In genomic region chr13:91781982-91782691, GRCh38 we compare ENCODE assay signal across 8 cellular contexts.
DNase-seq lines count a peak whose midpoint lies in the region; TF ChIP-seq lines count a peak whose summit lies in the region.
"Not testable (repeated sequence)": the region's sequence is repeated elsewhere in the genome, so short reads cannot be mapped to it uniquely, and the experiment has no call there.

No MANE protein-coding gene starts in this region.

- peak; percentile 28; the same call in 1 of the 2 replicates for TF ChIP-seq CTCF in 22Rv1 (IDR thresholded peaks at IDR 0.05)
- TF ChIP-seq CTCF in GM12873 (IDR thresholded peaks at IDR 0.05; ENCODE audit: insufficient read depth, low read depth, low read length, missing control alignments): peak; percentile 17
- peak; percentile 30; the same call in 1 of the 2 replicates for TF ChIP-seq CTCF in MM.1S (IDR thresholded peaks at IDR 0.05; ENCODE audit: low read length)
- peak; percentile 74 for TF ChIP-seq CTCF in OCI-LY3 (IDR thresholded peaks at IDR 0.05; ENCODE audit: low read depth, low read length)
- TF ChIP-seq CTCF in WERI-Rb-1 (IDR thresholded peaks at IDR 0.05; ENCODE audit: low read depth, low read length): peak; percentile 52; the same call in 1 of the 2 replicates
- peak; percentile 27 for TF ChIP-seq CTCF in choroid plexus epithelial cell (conservative IDR thresholded peaks at IDR 0.05; ENCODE audit: low read depth, low read length)
- peak; percentile 61 for TF ChIP-seq CTCF in neural progenitor cell (IDR thresholded peaks at IDR 0.05)

- not testable (repeated sequence) for H4K20me1 ChIP-seq in MM.1S (ENCODE audit: insufficient read depth, low read length); OCI-LY3 (ENCODE audit: insufficient read depth, low read length); neural progenitor cell (ENCODE audit: low read depth)

- H3K36me3 ChIP-seq in MM.1S (replicated peaks; ENCODE audit: insufficient read depth, low read length); OCI-LY3 (replicated peaks; ENCODE audit: low read depth, low read length); WERI-Rb-1; neural progenitor cell: not testable (repeated sequence)

- H3F3A ChIP-seq in MM.1S (ENCODE audit: insufficient read depth, low read length); neural progenitor cell (ENCODE audit: low read depth): not testable (repeated sequence)

- H3K27me3 ChIP-seq in MM.1S (replicated peaks; ENCODE audit: insufficient read depth, low read length); WERI-Rb-1 (ENCODE audit: insufficient read depth, low read depth, severe bottlenecking); neural progenitor cell: not testable (repeated sequence)
- peaks cover 24% of the 10 kb centered on the region for H3K27me3 ChIP-seq in OCI-LY3 (ENCODE audit: low read depth, low read length)

- H3K4me1 ChIP-seq in MM.1S (ENCODE audit: low read length); neural progenitor cell: not testable (repeated sequence)
- peaks cover 26% of the 10 kb centered on the region for H3K4me1 ChIP-seq in OCI-LY3 (ENCODE audit: low read length)

- not testable (repeated sequence) for H3K9me3 Mint-ChIP-seq in neural progenitor cell

- H3K9me3 ChIP-seq in MM.1S (replicated peaks; ENCODE audit: insufficient read depth, low read length); OCI-LY3 (ENCODE audit: insufficient read depth, low read length); WERI-Rb-1 (ENCODE audit: severe bottlenecking); neural progenitor cell (ENCODE audit: low read depth): not testable (repeated sequence)

- not testable (repeated sequence) for H3K4me3 Mint-ChIP-seq in neural progenitor cell

- not testable (repeated sequence) for H3K27ac Mint-ChIP-seq in neural progenitor cell

- not testable (repeated sequence) for H3K4me1 Mint-ChIP-seq in neural progenitor cell

- H3K9me2 ChIP-seq in MM.1S (replicated peaks; ENCODE audit: insufficient read depth, low read length): not testable (repeated sequence)

- not testable (repeated sequence) for H3K4me2 ChIP-seq in MM.1S (ENCODE audit: low read depth, low read length); neural progenitor cell
- H3K4me2 ChIP-seq in OCI-LY3 (ENCODE audit: low read length): peak overlapping the region; percentile 28

- not testable (repeated sequence) for H3K9ac ChIP-seq in MM.1S (ENCODE audit: low read length); OCI-LY3 (ENCODE audit: low read length); neural progenitor cell

- not testable (repeated sequence) for H3K27ac ChIP-seq in 22Rv1; MM.1S (ENCODE audit: low read length); OCI-LY3 (ENCODE audit: low read length); WERI-Rb-1; neural progenitor cell

- H3K79me2 ChIP-seq in MM.1S (ENCODE audit: low read length); OCI-LY3 (ENCODE audit: low read length); neural progenitor cell (ENCODE audit: low read depth): not testable (repeated sequence)

- H3K36me3 Mint-ChIP-seq in neural progenitor cell: not testable (repeated sequence)

- H2AFZ ChIP-seq in MM.1S (ENCODE audit: low read length); OCI-LY3 (ENCODE audit: low read depth, low read length): not testable (repeated sequence)
- peak overlapping the region; percentile 91 for H2AFZ ChIP-seq in neural progenitor cell (replicated peaks)

- DNase-seq in MM.1S (peak; percentile 19), WERI-Rb-1 (peak; percentile 62), choroid plexus epithelial cell (ENCODE audit: low read depth) (peak; percentile 13), inferior parietal cortex (ENCODE audit: extremely low spot score) (peak; percentile 54), neural progenitor cell (ENCODE audit: low spot score) (peak; percentile 49)

- H3K27me3 Mint-ChIP-seq in neural progenitor cell (ENCODE audit: insufficient read depth, low read depth): not testable (repeated sequence)

- H3K4me3 ChIP-seq in MM.1S (ENCODE audit: low read length); WERI-Rb-1 (ENCODE audit: low read depth, low read length); choroid plexus epithelial cell (ENCODE audit: low read depth, low read length); neural progenitor cell: not testable (repeated sequence)
- H3K4me3 ChIP-seq in OCI-LY3 (ENCODE audit: low read length): peak overlapping the region; percentile 34; the same call in 1 of the 2 replicates

Comparison
In these comparisons a context has a peak if more than half of its experiments do, and no peak if none do; other contexts are left out.
1. CTCF ChIP-seq: peak in every context shown above with its lines; median percentile 74 in OCI-LY3; 61 in neural progenitor cell; 52 in WERI-Rb-1; 30 in MM.1S; 28 in 22Rv1; 27 in choroid plexus epithelial cell; 17 in GM12873.